ENCODE assay signal across 29 cellular contexts in genomic region chr13:113456116-113456702, GRCh38.
"Had no signal": no experiment of that assay in that cellular context is flagged by ENCODE, and none has a peak within 500 bp of the region (broad histone marks: within the 10 kb centered on the region; RNA-seq: fewer than 3 reads in every experiment).

No MANE protein-coding gene starts in this region.

- H3K4me2 ChIP-seq: KMS-11, SK-N-SH had no signal

- H3K27me3 ChIP-seq: adrenal gland, breast epithelium, MG63 had no signal

- H3K9ac ChIP-seq: KMS-11, SK-N-SH had no signal

- H3K9me3 Mint-ChIP-seq: activated B cell treated with CpG ODN at 0.5 μM for 24 hours; activated CD4-positive, alpha-beta memory T cell treated with anti-CD3 and anti-CD28 coated beads, Interleukin-2, amount 10 ng/mL, durations not matched to agents 7 days and 5 days; activated CD4-positive, alpha-beta T cell treated with anti-CD3 and anti-CD28 coated beads, Interleukin-2, amount 10 ng/mL, durations not matched to agents 24 days and 14 days; activated naive CD8-positive, alpha-beta T cell treated with anti-CD3 and anti-CD28 coated beads, Interleukin-2, amount 10 ng/mL, durations not matched to agents 7 days and 5 days; T-helper 1 cell treated with Interleukin-12 subunit alpha and Interleukin-12 subunit beta and Interleukin-4 antibody, amounts not matched to agents 30 μg/mL and 1 μg/mL, for 36 hours had no signal

- ATAC-seq: Panc1, Right ventricle myocardium inferior had no signal

- H3K4me1 ChIP-seq: adrenal gland, breast epithelium had no signal

- H3K9me3 ChIP-seq: adrenal gland, breast epithelium, MG63, SK-N-SH had no signal

- H3K4me3 ChIP-seq: adrenal gland, breast epithelium, MG63 had no signal

- H3K27ac ChIP-seq: adrenal gland, breast epithelium, KMS-11 had no signal

- DNase-seq: activated B cell treated with CpG ODN at 0.5 μM for 24 hours; activated CD4-positive, alpha-beta memory T cell treated with anti-CD3 and anti-CD28 coated beads, Interleukin-2, amount 10 ng/mL, durations not matched to agents 7 days and 5 days; activated CD4-positive, alpha-beta T cell treated with anti-CD3 and anti-CD28 coated beads for 1 hour; activated CD4-positive, alpha-beta T cell treated with anti-CD3 and anti-CD28 coated beads, Interleukin-2, amount 10 ng/mL, durations not matched to agents 24 days and 14 days; activated CD8-positive, alpha-beta memory T cell treated with anti-CD3 and anti-CD28 coated beads, Interleukin-2, amount 50 U/mL, for 4 hours; activated naive CD4-positive, alpha-beta T cell treated with anti-CD3 and anti-CD28 coated beads, Interleukin-2, amount 50 U/mL, for 16 hours; activated naive CD8-positive, alpha-beta T cell treated with anti-CD3 and anti-CD28 coated beads, Interleukin-2, amount 10 ng/mL, durations not matched to agents 7 days and 5 days; activated T-cell treated with anti-CD3 and anti-CD28 coated beads, Interleukin-2, amount 50 U/mL, for 1 hour; anterior cingulate cortex; caudate nucleus; MG63; MV-4-11; NCI-H1092 treated with DMSO at 0.1 percent for 48 hours; NCI-H1417 treated with DMSO at 0.1 percent for 48 hours; NCI-H1694 treated with DMSO at 0.1 percent for 48 hours; NCI-H2029 treated with DMSO at 0.1 percent for 48 hours; NCI-H510A treated with DMSO at 0.1 percent for 48 hours; NCI-H69; NK-92 treated with Interleukin-12 subunit alpha and Interleukin-12 subunit beta, amount 100 ng/mL, for 24 hours; OCI-M1; RPMI8226; SK-N-SH; SW 1271 had no signal

- H3K36me3 Mint-ChIP-seq: activated naive CD8-positive, alpha-beta T cell treated with anti-CD3 and anti-CD28 coated beads, Interleukin-2, amount 10 ng/mL, durations not matched to agents 7 days and 5 days had no signal

- H3K27me3 Mint-ChIP-seq: activated B cell treated with CpG ODN at 0.5 μM for 24 hours; activated CD4-positive, alpha-beta memory T cell treated with anti-CD3 and anti-CD28 coated beads, Interleukin-2, amount 10 ng/mL, durations not matched to agents 7 days and 5 days; activated CD4-positive, alpha-beta T cell treated with anti-CD3 and anti-CD28 coated beads, Interleukin-2, amount 10 ng/mL, durations not matched to agents 24 days and 14 days; activated naive CD8-positive, alpha-beta T cell treated with anti-CD3 and anti-CD28 coated beads, Interleukin-2, amount 10 ng/mL, durations not matched to agents 7 days and 5 days had no signal

- H3K27ac Mint-ChIP-seq: activated B cell treated with CpG ODN at 0.5 μM for 24 hours; activated CD4-positive, alpha-beta memory T cell treated with anti-CD3 and anti-CD28 coated beads, Interleukin-2, amount 10 ng/mL, durations not matched to agents 7 days and 5 days; activated CD4-positive, alpha-beta T cell treated with anti-CD3 and anti-CD28 coated beads, Interleukin-2, amount 10 ng/mL, durations not matched to agents 24 days and 14 days; activated naive CD8-positive, alpha-beta T cell treated with anti-CD3 and anti-CD28 coated beads, Interleukin-2, amount 10 ng/mL, durations not matched to agents 7 days and 5 days; T-helper 1 cell treated with Interleukin-12 subunit alpha and Interleukin-12 subunit beta and Interleukin-4 antibody, amounts not matched to agents 30 μg/mL and 1 μg/mL, for 36 hours had no signal

- H3K4me3 Mint-ChIP-seq: activated B cell treated with CpG ODN at 0.5 μM for 24 hours; activated CD4-positive, alpha-beta memory T cell treated with anti-CD3 and anti-CD28 coated beads, Interleukin-2, amount 10 ng/mL, durations not matched to agents 7 days and 5 days; activated CD4-positive, alpha-beta T cell treated with anti-CD3 and anti-CD28 coated beads, Interleukin-2, amount 10 ng/mL, durations not matched to agents 24 days and 14 days; activated naive CD8-positive, alpha-beta T cell treated with anti-CD3 and anti-CD28 coated beads, Interleukin-2, amount 10 ng/mL, durations not matched to agents 7 days and 5 days; T-helper 1 cell treated with Interleukin-12 subunit alpha and Interleukin-12 subunit beta and Interleukin-4 antibody, amounts not matched to agents 30 μg/mL and 1 μg/mL, for 36 hours had no signal

- H3K4me1 Mint-ChIP-seq: activated B cell treated with CpG ODN at 0.5 μM for 24 hours; activated CD4-positive, alpha-beta memory T cell treated with anti-CD3 and anti-CD28 coated beads, Interleukin-2, amount 10 ng/mL, durations not matched to agents 7 days and 5 days; activated CD4-positive, alpha-beta T cell treated with anti-CD3 and anti-CD28 coated beads, Interleukin-2, amount 10 ng/mL, durations not matched to agents 24 days and 14 days; activated naive CD8-positive, alpha-beta T cell treated with anti-CD3 and anti-CD28 coated beads, Interleukin-2, amount 10 ng/mL, durations not matched to agents 7 days and 5 days had no signal
